In the genomic region with DNA sequence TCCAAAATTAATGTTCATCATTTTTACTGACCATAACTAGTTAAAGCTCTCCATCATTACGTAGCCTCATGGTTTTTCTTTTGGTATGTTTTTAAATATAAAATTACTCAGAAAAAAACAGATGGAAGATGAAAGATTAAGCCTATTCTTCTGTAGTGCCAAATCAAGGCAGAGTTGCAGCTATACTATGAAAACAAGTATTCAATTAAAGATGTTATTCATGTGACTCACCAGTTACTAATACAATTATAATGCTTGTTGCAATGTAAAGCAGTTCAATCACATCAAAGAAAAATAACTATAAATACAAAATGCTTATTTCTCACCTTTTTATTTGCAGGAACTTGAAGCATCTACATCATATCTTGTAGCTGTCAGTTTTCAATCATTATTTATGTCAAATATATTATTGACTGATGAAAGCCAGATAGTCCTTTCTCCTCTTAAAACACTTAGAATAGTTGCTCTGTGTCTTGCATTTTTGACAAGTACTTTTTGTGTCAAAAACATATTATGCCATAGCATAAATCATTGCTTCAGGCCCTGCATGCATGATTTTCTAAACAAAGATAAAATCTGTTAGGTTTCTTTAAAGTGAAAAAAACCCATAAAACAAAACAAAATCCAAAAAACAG, we compare ENCODE assay signal across 17 cellular contexts. TPM values are rescaled to one million over a fixed set of nuclear protein-coding genes. Genes with fewer than 3 reads are reported as not detected.
DNase-seq lines count a peak whose midpoint lies in the region; TF ChIP-seq lines count a peak whose summit lies in the region.
"Had no signal": no experiment of that assay in that cellular context is flagged by ENCODE, and none has a peak within 500 bp of the region (broad histone marks: within the 10 kb centered on the region; RNA-seq: fewer than 3 reads in every experiment).

No MANE protein-coding gene starts in this region.

- H3K27ac ChIP-seq in mesenchymal stem cell (ENCODE audit: low read length, poor library complexity, severe bottlenecking) (no peak overlapping the region), osteoblast (ENCODE audit: low read depth, low read length) (no peak overlapping the region)
- H3K27ac ChIP-seq: KMS-11, PC-9 had no signal

- H3K36me3 Mint-ChIP-seq in glutamatergic neuron (ENCODE audit: unreplicated experiment) = no peaks in the 10 kb centered on the region
- H3K36me3 Mint-ChIP-seq: CD14-positive monocyte had no signal

- H4K8ac ChIP-seq in mesenchymal stem cell (ENCODE audit: low read length) = no peak overlapping the region

- H3K9ac ChIP-seq in mesenchymal stem cell (ENCODE audit: low read length) = no peak overlapping the region
- H3K9ac ChIP-seq: KMS-11 had no signal

- H3K27me3 Mint-ChIP-seq in glutamatergic neuron (ENCODE audit: unreplicated experiment) = no peaks in the 10 kb centered on the region

- no peak overlapping the region for H2BK12ac ChIP-seq in mesenchymal stem cell (ENCODE audit: low read length in 2 of 2)

- no peak overlapping the region for H2AK5ac ChIP-seq in mesenchymal stem cell (ENCODE audit: low read length, severe bottlenecking)

- no peak overlapping the region for H3K4me2 ChIP-seq in mesenchymal stem cell (ENCODE audit: low read length, poor library complexity, severe bottlenecking)
- no peak overlapping the region for H3K4me2 ChIP-seq in osteoblast (ENCODE audit: insufficient read depth, low read length)
- H3K4me2 ChIP-seq: GM23338, KMS-11, PC-9 had no signal

- H2AFZ ChIP-seq in mesenchymal stem cell (ENCODE audit: low read depth, low read length) (no peak overlapping the region), osteoblast (ENCODE audit: low read length) (no peak overlapping the region)
- H2AFZ ChIP-seq: PC-9 had no signal

- H3K36me3 ChIP-seq in mesenchymal stem cell (ENCODE audit: control insufficient read depth in 1 of 2, insufficient read depth in 2 of 2, low read depth in 1 of 2, low read length in 2 of 2) = no peaks in the 10 kb centered on the region
- H3K36me3 ChIP-seq in osteoblast (ENCODE audit: insufficient read depth, low read length) = no peaks in the 10 kb centered on the region
- H3K36me3 ChIP-seq: MG63 had no signal

- H3K14ac ChIP-seq in mesenchymal stem cell (ENCODE audit: low read length in 2 of 2) = no peak overlapping the region

- H2BK5ac ChIP-seq in mesenchymal stem cell (ENCODE audit: low read depth, low read length, poor library complexity, severe bottlenecking) = no peak overlapping the region

- no peak overlapping the region for H3K23ac ChIP-seq in mesenchymal stem cell (ENCODE audit: low read length in 2 of 2)

- H3K9me3 Mint-ChIP-seq in glutamatergic neuron (ENCODE audit: unreplicated experiment) = peaks cover 5% of the 10 kb centered on the region

- H4K91ac ChIP-seq in mesenchymal stem cell (ENCODE audit: low read length) = no peak overlapping the region

- WGBS in mesenchymal stem cell = no CpG with 5 or more reads among the region's 1 CpG

- no peaks in the 10 kb centered on the region for H3K4me1 ChIP-seq in mesenchymal stem cell (ENCODE audit: control insufficient read depth, insufficient read depth, low read depth, low read length)
- no peaks in the 10 kb centered on the region for H3K4me1 ChIP-seq in osteoblast (ENCODE audit: insufficient read depth, low read length)

- H3K27ac Mint-ChIP-seq in glutamatergic neuron (ENCODE audit: unreplicated experiment) = peak overlapping the region; percentile 64
- H3K27ac Mint-ChIP-seq: CD14-positive monocyte, GM23338 had no signal

- H3K18ac ChIP-seq in mesenchymal stem cell (ENCODE audit: low read depth in 1 of 2, low read length in 2 of 2) = no peak overlapping the region

- H3K4me3 ChIP-seq in choroid plexus epithelial cell (ENCODE audit: low read depth, low read length) (no peak overlapping the region), mesenchymal stem cell (ENCODE audit: insufficient read depth in 1 of 2, low read depth in 1 of 2, low read length in 2 of 2) (no peak overlapping the region), osteoblast (ENCODE audit: insufficient read depth, low read length) (no peak overlapping the region)
- H3K4me3 ChIP-seq: GM23338, MG63, PC-9 had no signal

- H2BK120ac ChIP-seq in mesenchymal stem cell (ENCODE audit: low read depth, low read length) = no peak overlapping the region

- H4K20me1 ChIP-seq in osteoblast (ENCODE audit: insufficient read depth, low read length) = no peaks in the 10 kb centered on the region

- no peaks in the 10 kb centered on the region for H3K79me1 ChIP-seq in mesenchymal stem cell (replicated peaks; ENCODE audit: low read length, poor library complexity, severe bottlenecking)

- no peak overlapping the region for H3K4me3 Mint-ChIP-seq in glutamatergic neuron (ENCODE audit: unreplicated experiment)
- H3K4me3 Mint-ChIP-seq: CD14-positive monocyte, GM23338 had no signal

- no peak for TF ChIP-seq POLR2A in erythroblast (IDR thresholded peaks at IDR 0.05; ENCODE audit: low read length)

- TF ChIP-seq CTCF in choroid plexus epithelial cell (conservative IDR thresholded peaks at IDR 0.05; ENCODE audit: low read depth, low read length) (no peak), glutamatergic neuron (IDR thresholded peaks at IDR 0.05; ENCODE audit: partially characterized antibody, unreplicated experiment) (no peak), osteoblast (IDR thresholded peaks at IDR 0.05; ENCODE audit: extremely low read depth, low read depth, low read length) (no peak)

- H3K4me1 Mint-ChIP-seq in glutamatergic neuron (ENCODE audit: low read depth, unreplicated experiment) = peaks cover 19% of the 10 kb centered on the region
- H3K4me1 Mint-ChIP-seq: CD14-positive monocyte had no signal

- no peak overlapping the region for H2BK15ac ChIP-seq in mesenchymal stem cell (ENCODE audit: low read depth, poor library complexity, severe bottlenecking)

- no peaks in the 10 kb centered on the region for H3K9me3 ChIP-seq in mesenchymal stem cell (ENCODE audit: control insufficient read depth, low read length)
- H3K9me3 ChIP-seq in osteoblast (ENCODE audit: low read depth, low read length) = no peaks in the 10 kb centered on the region

- peak; percentile 2 for DNase-seq in A172 (ENCODE audit: low spot score)
- peak; percentile 2 for DNase-seq in HPDE6-E6E7 (ENCODE audit: extremely low spot score)
- DNase-seq in choroid plexus epithelial cell (ENCODE audit: low read depth) = peak; percentile 22
- DNase-seq in glutamatergic neuron = no peak
- DNase-seq in erythroblast (lab: John Stamatoyannopoulos, UW) = no peak
- no peak for DNase-seq in mesenchymal stem cell
- no peak for DNase-seq in cerebellum (ENCODE audit: low spot score)
- no peak for DNase-seq in osteoblast (ENCODE audit: insufficient read length, low spot score, missing footprints)
- DNase-seq: COR-L47, DMS153, NCI-H1092 treated with DMSO at 0.1 percent for 48 hours, NCI-H1694 treated with DMSO at 0.1 percent for 48 hours, PC-9 had no signal

- H3K79me2 ChIP-seq in osteoblast (ENCODE audit: insufficient read depth, low read length) = no peaks in the 10 kb centered on the region

- H3K4ac ChIP-seq in mesenchymal stem cell (ENCODE audit: low read depth in 1 of 2, low read length in 2 of 2) = no peak overlapping the region

- H3K27me3 ChIP-seq in mesenchymal stem cell (ENCODE audit: control insufficient read depth in 1 of 2, insufficient read depth in 1 of 2, low read length in 2 of 2) (no peaks in the 10 kb centered on the region), osteoblast (ENCODE audit: insufficient read depth, low read length) (no peaks in the 10 kb centered on the region)
- H3K27me3 ChIP-seq: MG63 had no signal

RNA-seq across cellular contexts. Expression of gene TRHDE, which starts 36.0 kb away (rescaled TPM):
- total RNA-seq in A172 (2014; rRNA removed; shearing (Covaris generic)) = 0.05 and 0.12 TPM in 2 replicates
- total RNA-seq in glutamatergic neuron (ENCODE audit: unreplicated experiment) = 16.7 TPM
- polyA plus RNA-seq in mesenchymal stem cell (2013, experiment 1 of 2) = 6.6 TPM
- polyA plus RNA-seq in mesenchymal stem cell (2013, experiment 2 of 2) = 7.0 TPM
- total RNA-seq in cerebellum = 31.1 TPM
- under 0.01 and 0.59 TPM in 2 replicates for total RNA-seq in osteoblast
- polyA plus RNA-seq: CD14-positive monocyte had no signal

Comparison
In these comparisons a context has a peak if more than half of its experiments do, and no peak if none do; other contexts are left out.
1. DNase-seq: peak in A172 (single experiment), HPDE6-E6E7 (single experiment) and choroid plexus epithelial cell (single experiment); none in glutamatergic neuron (single experiment), erythroblast (0 of 2), mesenchymal stem cell (single experiment), cerebellum (single experiment) and osteoblast (single experiment).
2. RNA of gene TRHDE, which starts 36.0 kb away (total RNA-seq): 31.1 TPM in cerebellum (single experiment) and 16.7 TPM in glutamatergic neuron (single experiment); 0.05 to 0.12 TPM in A172 and under 0.01 to 0.59 TPM in osteoblast; every median in the first group is over 10 times any median in the second.